ENCODE assay signal across 1 cellular context in the genomic region with DNA sequence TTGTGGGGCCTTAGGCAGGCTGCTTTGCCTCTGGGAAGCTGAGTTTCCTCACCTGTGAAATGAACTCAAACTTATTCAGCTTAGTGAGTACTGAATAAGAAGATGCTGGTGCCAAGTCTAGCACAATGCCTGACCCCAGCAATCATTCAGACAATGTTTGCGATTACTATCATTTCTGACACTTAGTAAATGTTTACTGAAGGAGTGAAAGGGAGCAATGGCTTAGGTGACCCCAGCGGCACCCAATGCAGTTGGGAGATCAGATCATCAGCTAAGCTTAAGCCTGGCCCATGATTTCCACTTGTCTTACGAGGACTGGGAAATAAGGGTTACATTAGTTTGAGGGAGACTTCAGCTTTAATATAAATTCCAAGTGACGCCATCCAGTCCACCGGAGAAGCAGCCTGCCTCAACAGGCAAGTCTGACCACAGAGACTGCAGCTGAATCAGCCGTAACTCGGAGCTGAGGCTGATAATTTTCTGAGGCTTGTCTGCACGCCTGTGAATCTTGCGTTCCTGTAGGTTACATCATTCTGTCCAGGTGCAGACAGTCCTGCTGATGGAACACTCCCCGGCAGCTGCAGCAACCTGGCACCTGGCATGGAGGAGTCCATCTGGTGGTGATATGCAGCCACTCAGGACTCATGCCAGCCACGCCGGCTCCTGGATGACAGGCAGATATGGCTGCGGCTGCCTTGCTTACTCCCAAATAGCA.
A peak's percentile ranks its signal among the peaks of the same experiment; 100 is the strongest.
TF ChIP-seq lines count a peak whose summit lies in the region.

No MANE protein-coding gene starts in this region.

TF ChIP-seq in K562, 482 proteins besides CTCF, POLR2A, EP300 and RAD21 (continued from another document):
- TF ChIP-seq CEBPG (CRISPR knock-in tag; IDR thresholded peaks at IDR 0.05) (no peak), CEBPG (tag; conservative IDR thresholded peaks at IDR 0.05 in 1 of 2, IDR thresholded peaks at IDR 0.05 in 1 of 2) (peak; percentile 9 to 52; a peak in 1 of 4 replicates), CBFA2T2 (conservative IDR thresholded peaks at IDR 0.05) (0 out of 2 replicates have a peak, but pooled peaks have one; percentile 6), SLC30A9 (CRISPR knock-in tag; IDR thresholded peaks at IDR 0.05) (no peak)
